Comparison of ENCODE assay signal across 26 cellular contexts in the genomic region with DNA sequence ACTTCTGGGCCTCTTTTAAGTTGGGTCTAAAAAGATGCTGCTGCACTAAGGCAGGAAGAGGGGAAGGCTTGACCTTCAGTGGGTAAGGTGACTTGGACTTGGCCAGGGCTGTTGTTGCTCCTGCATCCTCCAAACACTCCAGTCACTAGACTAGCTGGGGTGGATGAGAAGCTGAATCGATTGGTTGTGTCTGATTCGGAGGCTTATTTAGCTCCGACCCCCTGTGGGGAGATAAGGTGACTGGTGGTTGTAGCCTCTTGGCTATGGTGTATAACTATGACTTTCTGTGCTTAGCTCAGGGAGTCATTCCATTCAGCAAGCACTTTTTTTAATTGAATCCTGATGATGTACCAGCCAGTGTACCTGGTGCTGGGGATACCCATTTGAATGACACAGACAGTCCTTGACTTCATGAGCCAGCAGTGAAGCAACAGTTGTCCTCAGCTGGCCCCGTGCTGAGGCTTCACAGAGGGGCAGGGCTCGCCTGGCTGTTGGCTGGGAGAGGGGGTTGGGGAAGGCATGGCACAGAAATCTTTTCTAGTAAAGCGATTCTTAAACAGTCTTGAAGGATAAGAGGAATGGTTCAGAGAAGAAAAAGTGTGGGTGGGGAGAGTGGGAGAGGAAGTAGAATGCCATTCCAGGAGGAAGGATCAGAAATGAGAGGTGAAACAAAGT. TPM values are rescaled to one million over a fixed set of nuclear protein-coding genes. Genes with fewer than 3 reads are reported as not detected.
"Had no signal": no experiment of that assay in that cellular context is flagged by ENCODE, and none has a peak within 500 bp of the region (broad histone marks: within the 10 kb centered on the region; RNA-seq: fewer than 3 reads in every experiment).

No MANE protein-coding gene starts in this region.

- H3K9me3 Mint-ChIP-seq: activated naive CD8-positive, alpha-beta T cell treated with anti-CD3 and anti-CD28 coated beads, Interleukin-2, amount 50 U/mL, for 24 hours; activated T-helper 1 cell treated with anti-CD3 and anti-CD28 coated beads, Interleukin-12 subunit alpha, Interleukin-12 subunit beta, Interleukin-2, Interleukin-4 antibody, amounts not matched to agents 30 ng/mL and 10 ng/mL and 1 ng/mL, durations not matched to agents 14 hours and 24 hours and 36 hours had no signal

- H3K4me1 Mint-ChIP-seq: activated naive CD8-positive, alpha-beta T cell treated with anti-CD3 and anti-CD28 coated beads, Interleukin-2, amount 50 U/mL, for 24 hours; immature natural killer cell; naive B cell had no signal

- DNase-seq: activated CD4-positive, alpha-beta T cell treated with anti-CD3 and anti-CD28 coated beads for 1 hour; activated CD4-positive, alpha-beta T cell treated with anti-CD3 and anti-CD28 coated beads, Interleukin-2, amount 50 U/mL, for 1 hour; activated CD8-positive, alpha-beta T cell treated with anti-CD3 and anti-CD28 coated beads, Interleukin-2, amount 10 ng/mL, durations not matched to agents 7 days and 5 days; activated gamma-delta T cell; activated naive CD4-positive, alpha-beta T cell treated with anti-CD3 and anti-CD28 coated beads, Interleukin-2, amount 50 U/mL, for 16 hours; activated naive CD8-positive, alpha-beta T cell treated with anti-CD3 and anti-CD28 coated beads, Interleukin-2, amount 50 U/mL, for 24 hours; cerebellar nuclear complex; heart left ventricle; immature natural killer cell; lower lobe of right lung; naive B cell; sigmoid colon; stimulated activated CD4-positive, alpha-beta T cell treated with anti-CD3 and anti-CD28 coated beads, Interleukin-2, amount 100 ng/mL, for 48 hours; stimulated activated CD8-positive, alpha-beta memory T cell treated with anti-CD3 and anti-CD28 coated beads, Interleukin-4, amount 100 ng/mL, for 48 hours; stimulated activated naive CD4-positive, alpha-beta T cell treated with Interleukin-2 at 50 U/mL for 16 hours; upper lobe of right lung had no signal

- H3K4me3 ChIP-seq: coronary artery, heart left ventricle, lower lobe of right lung, sigmoid colon, upper lobe of right lung had no signal

- H3K4me3 Mint-ChIP-seq: activated CD8-positive, alpha-beta T cell treated with anti-CD3 and anti-CD28 coated beads, Interleukin-2, amount 10 ng/mL, durations not matched to agents 7 days and 5 days; activated naive CD8-positive, alpha-beta T cell treated with anti-CD3 and anti-CD28 coated beads, Interleukin-2, amount 50 U/mL, for 24 hours; activated T-helper 1 cell treated with anti-CD3 and anti-CD28 coated beads, Interleukin-12 subunit alpha, Interleukin-12 subunit beta, Interleukin-2, Interleukin-4 antibody, amounts not matched to agents 30 ng/mL and 10 ng/mL and 1 ng/mL, durations not matched to agents 14 hours and 24 hours and 36 hours; immature natural killer cell; naive B cell had no signal

- H3K27ac Mint-ChIP-seq: activated CD8-positive, alpha-beta T cell treated with anti-CD3 and anti-CD28 coated beads, Interleukin-2, amount 10 ng/mL, durations not matched to agents 7 days and 5 days; activated naive CD8-positive, alpha-beta T cell treated with anti-CD3 and anti-CD28 coated beads, Interleukin-2, amount 50 U/mL, for 24 hours; activated T-helper 1 cell treated with anti-CD3 and anti-CD28 coated beads, Interleukin-12 subunit alpha, Interleukin-12 subunit beta, Interleukin-2, Interleukin-4 antibody, amounts not matched to agents 30 ng/mL and 10 ng/mL and 1 ng/mL, durations not matched to agents 14 hours and 24 hours and 36 hours; immature natural killer cell; naive B cell had no signal

- ATAC-seq: activated CD8-positive, alpha-beta T cell treated with anti-CD3 and anti-CD28 coated beads, Interleukin-2, amount 10 ng/mL, durations not matched to agents 7 days and 5 days; heart left ventricle; left lobe of liver; lower lobe of right lung; upper lobe of right lung had no signal

- H3K36me3 ChIP-seq: heart left ventricle, lower lobe of right lung, sigmoid colon, upper lobe of right lung had no signal

- H3K9me3 ChIP-seq: heart left ventricle, lower lobe of right lung, sigmoid colon, upper lobe of right lung had no signal

- H3K36me3 Mint-ChIP-seq: immature natural killer cell, naive B cell had no signal

- H3K27ac ChIP-seq: coronary artery, epithelial cell of prostate, heart left ventricle, lower lobe of right lung, sigmoid colon, upper lobe of right lung, VCaP had no signal

- H3K4me1 ChIP-seq: heart left ventricle, lower lobe of right lung, sigmoid colon, upper lobe of right lung had no signal

RNA-seq across cellular contexts. Expression of gene PCDH8, which starts 9.9 kb away (rescaled TPM):
- total RNA-seq: activated CD8-positive, alpha-beta T cell treated with anti-CD3 and anti-CD28 coated beads, Interleukin-2, amount 10 ng/mL, durations not matched to agents 7 days and 5 days; activated T-helper 1 cell treated with anti-CD3 and anti-CD28 coated beads, Interleukin-12 subunit alpha, Interleukin-12 subunit beta, Interleukin-2, Interleukin-4 antibody, amounts not matched to agents 30 ng/mL and 10 ng/mL and 1 ng/mL, durations not matched to agents 14 hours and 24 hours and 36 hours; fibroblast of villous mesenchyme; heart left ventricle; left lobe of liver; lower lobe of right lung; mesenteric fat pad; mucosa of gallbladder; osteoblast; posterior vena cava; upper lobe of right lung had no signal
